In genomic region chr10:22750131-22750530, GRCh38 we compare ENCODE assay signal across 16 cellular contexts. TPM values are rescaled to one million over a fixed set of nuclear protein-coding genes. Genes with fewer than 3 reads are reported as not detected.
DNase-seq lines count a peak whose midpoint lies in the region; ATAC-seq lines count a peak whose summit lies in the region.
"Had no signal": no experiment of that assay in that cellular context is flagged by ENCODE, and none has a peak within 500 bp of the region (broad histone marks: within the 10 kb centered on the region; RNA-seq: fewer than 3 reads in every experiment).

No MANE protein-coding gene starts in this region.

- DNase-seq in EL (peak; percentile 8), LHCN-M2 (ENCODE audit: low read depth) (peak; percentile 5), dermis blood vessel endothelial cell (peak; percentile 17), iris pigment epithelial cell (ENCODE audit: low read depth) (peak; percentile 40), D341Med (ENCODE audit: low spot score) (no peak), SIG-M5 (lab: John Stamatoyannopoulos, UW) (no peak)
- DNase-seq: 8988T; Calu3; CD4-positive, alpha-beta memory T cell; DMS 273 treated with DMSO at 0.1 percent for 48 hours; DMS53; DND-41; GDM1; GM23248 had no signal

- ATAC-seq in HG03045 (IDR thresholded peaks at IDR 0.05; ENCODE audit: unreplicated experiment) (no peak), HG03354 (IDR thresholded peaks at IDR 0.05; ENCODE audit: poor library complexity, severe bottlenecking, unreplicated experiment) (no peak)

RNA-seq across cellular contexts. Expression of gene PIP4K2A, which starts 35.8 kb away (rescaled TPM):
- 31.3 and 33.3 TPM in 2 replicates for total RNA-seq in LHCN-M2 (2014; rRNA removed)
- polyA plus RNA-seq in LHCN-M2 (2012) = 21.6 TPM
- total RNA-seq in dermis blood vessel endothelial cell = 40.1 and 44.2 TPM in 2 replicates

Comparison
In these comparisons a context has a peak if more than half of its experiments do, and no peak if none do; other contexts are left out.
1. DNase-seq: peak in EL (single experiment), LHCN-M2 (single experiment), dermis blood vessel endothelial cell (single experiment) and iris pigment epithelial cell (single experiment); none in D341Med (single experiment) and SIG-M5 (single experiment).